ENCODE assay signal across 33 cellular contexts in genomic region chr2:85244798-85245197, GRCh38.
"Had no signal": no experiment of that assay in that cellular context is flagged by ENCODE, and none has a peak within 500 bp of the region (broad histone marks: within the 10 kb centered on the region; RNA-seq: fewer than 3 reads in every experiment).

No MANE protein-coding gene starts in this region.

- H3K36me3 ChIP-seq: ascending aorta, brain microvascular endothelial cell, gastrocnemius medialis, neutrophil, ovary, prostate gland, sigmoid colon, stomach, thyroid gland, upper lobe of left lung, vagina had no signal

- H3K9me3 Mint-ChIP-seq: activated CD4-positive, alpha-beta memory T cell treated with anti-CD3 and anti-CD28 coated beads, Interleukin-2, amount 10 ng/mL, durations not matched to agents 7 days and 5 days; activated naive CD4-positive, alpha-beta T cell treated with anti-CD3 and anti-CD28 coated beads, Interleukin-2, amount 10 ng/mL, durations not matched to agents 7 days and 5 days; activated naive CD8-positive, alpha-beta T cell treated with anti-CD3 and anti-CD28 coated beads, Interleukin-2, amount 10 ng/mL, durations not matched to agents 7 days and 5 days; activated T-cell treated with anti-CD3 and anti-CD28 coated beads, Interleukin-2, amount 50 U/mL, for 24 hours; immature natural killer cell; nephron progenitor cell; stimulated activated naive B cell treated with anti-CD40 and anti-IgM and Interleukin-4, amounts not matched to agents 10 μg/mL and 1 μg/mL and 100 μg/mL, for 72 hours; T-helper 1 cell treated with Interleukin-12 subunit alpha and Interleukin-12 subunit beta and Interleukin-4 antibody, amounts not matched to agents 30 μg/mL and 1 μg/mL, for 36 hours had no signal

- H3K36me3 Mint-ChIP-seq: activated naive CD4-positive, alpha-beta T cell treated with anti-CD3 and anti-CD28 coated beads, Interleukin-2, amount 10 ng/mL, durations not matched to agents 7 days and 5 days; activated naive CD8-positive, alpha-beta T cell treated with anti-CD3 and anti-CD28 coated beads, Interleukin-2, amount 10 ng/mL, durations not matched to agents 7 days and 5 days; stimulated activated naive B cell treated with anti-CD40 and anti-IgM and Interleukin-4, amounts not matched to agents 10 μg/mL and 1 μg/mL and 100 μg/mL, for 72 hours had no signal

- H3K27ac ChIP-seq: brain microvascular endothelial cell, epithelial cell of prostate, gastrocnemius medialis, neutrophil, ovary, prostate gland, sigmoid colon, stomach, upper lobe of left lung, vagina, VCaP had no signal

- H3K4me3 ChIP-seq: ascending aorta, gastrocnemius medialis, lung, ovary, prostate gland, sigmoid colon, stomach, thyroid gland, upper lobe of left lung, vagina had no signal

- H3K27ac Mint-ChIP-seq: activated CD4-positive, alpha-beta memory T cell treated with anti-CD3 and anti-CD28 coated beads, Interleukin-2, amount 10 ng/mL, durations not matched to agents 7 days and 5 days; activated naive CD4-positive, alpha-beta T cell treated with anti-CD3 and anti-CD28 coated beads, Interleukin-2, amount 10 ng/mL, durations not matched to agents 7 days and 5 days; activated naive CD8-positive, alpha-beta T cell treated with anti-CD3 and anti-CD28 coated beads, Interleukin-2, amount 10 ng/mL, durations not matched to agents 7 days and 5 days; activated T-cell treated with anti-CD3 and anti-CD28 coated beads, Interleukin-2, amount 50 U/mL, for 24 hours; immature natural killer cell; nephron progenitor cell; stimulated activated naive B cell treated with anti-CD40 and anti-IgM and Interleukin-4, amounts not matched to agents 10 μg/mL and 1 μg/mL and 100 μg/mL, for 72 hours; T-helper 1 cell treated with Interleukin-12 subunit alpha and Interleukin-12 subunit beta and Interleukin-4 antibody, amounts not matched to agents 30 μg/mL and 1 μg/mL, for 36 hours had no signal

- DNase-seq: activated CD4-positive, alpha-beta memory T cell treated with anti-CD3 and anti-CD28 coated beads, Interleukin-2, amount 10 ng/mL, durations not matched to agents 7 days and 5 days; activated CD4-positive, alpha-beta T cell treated with anti-CD3 and anti-CD28 coated beads for 48 hours; activated CD8-positive, alpha-beta memory T cell treated with anti-CD3 and anti-CD28 coated beads, Interleukin-2, amount 50 U/mL, for 48 hours; activated gamma-delta T cell; activated naive CD4-positive, alpha-beta T cell treated with anti-CD3 and anti-CD28 coated beads, Interleukin-2, amount 10 ng/mL, durations not matched to agents 7 days and 5 days; activated naive CD8-positive, alpha-beta T cell treated with anti-CD3 and anti-CD28 coated beads, Interleukin-2, amount 10 ng/mL, durations not matched to agents 7 days and 5 days; activated T-cell treated with anti-CD3 and anti-CD28 coated beads, Interleukin-2, amount 50 U/mL, for 24 hours; brain microvascular endothelial cell; caudate nucleus; gastrocnemius medialis; hippocampal formation; immature natural killer cell; mesendoderm; nephron progenitor cell; ovary; sigmoid colon; small intestine; stimulated activated CD4-positive, alpha-beta T cell treated with anti-CD3 and anti-CD28 coated beads, Interleukin-15, amount 100 ng/mL, for 24 hours; stimulated activated CD4-positive, alpha-beta T cell treated with anti-CD3 and anti-CD28 coated beads, Interleukin-2, amount 100 ng/mL, for 24 hours; stimulated activated naive B cell treated with anti-CD40 and anti-IgM and Interleukin-4, amounts not matched to agents 10 μg/mL and 1 μg/mL and 100 μg/mL, for 72 hours; stomach; SW 1271; T-helper 9 cell; upper lobe of left lung had no signal

- H3K4me1 ChIP-seq: prostate gland had no signal

- H3K27me3 ChIP-seq: ascending aorta, brain microvascular endothelial cell, gastrocnemius medialis, neutrophil, ovary, sigmoid colon, stomach, thyroid gland, upper lobe of left lung, vagina had no signal

- H3K4me3 Mint-ChIP-seq: activated CD4-positive, alpha-beta memory T cell treated with anti-CD3 and anti-CD28 coated beads, Interleukin-2, amount 10 ng/mL, durations not matched to agents 7 days and 5 days; activated naive CD4-positive, alpha-beta T cell treated with anti-CD3 and anti-CD28 coated beads, Interleukin-2, amount 10 ng/mL, durations not matched to agents 7 days and 5 days; activated naive CD8-positive, alpha-beta T cell treated with anti-CD3 and anti-CD28 coated beads, Interleukin-2, amount 10 ng/mL, durations not matched to agents 7 days and 5 days; activated T-cell treated with anti-CD3 and anti-CD28 coated beads, Interleukin-2, amount 50 U/mL, for 24 hours; immature natural killer cell; nephron progenitor cell; stimulated activated naive B cell treated with anti-CD40 and anti-IgM and Interleukin-4, amounts not matched to agents 10 μg/mL and 1 μg/mL and 100 μg/mL, for 72 hours; T-helper 1 cell treated with Interleukin-12 subunit alpha and Interleukin-12 subunit beta and Interleukin-4 antibody, amounts not matched to agents 30 μg/mL and 1 μg/mL, for 36 hours had no signal

- H3K9me3 ChIP-seq: ascending aorta, gastrocnemius medialis, neutrophil, ovary, prostate gland, sigmoid colon, stomach, thyroid gland, upper lobe of left lung, vagina had no signal

- H3K4me1 Mint-ChIP-seq: immature natural killer cell; stimulated activated naive B cell treated with anti-CD40 and anti-IgM and Interleukin-4, amounts not matched to agents 10 μg/mL and 1 μg/mL and 100 μg/mL, for 72 hours had no signal
